In the genomic region with DNA sequence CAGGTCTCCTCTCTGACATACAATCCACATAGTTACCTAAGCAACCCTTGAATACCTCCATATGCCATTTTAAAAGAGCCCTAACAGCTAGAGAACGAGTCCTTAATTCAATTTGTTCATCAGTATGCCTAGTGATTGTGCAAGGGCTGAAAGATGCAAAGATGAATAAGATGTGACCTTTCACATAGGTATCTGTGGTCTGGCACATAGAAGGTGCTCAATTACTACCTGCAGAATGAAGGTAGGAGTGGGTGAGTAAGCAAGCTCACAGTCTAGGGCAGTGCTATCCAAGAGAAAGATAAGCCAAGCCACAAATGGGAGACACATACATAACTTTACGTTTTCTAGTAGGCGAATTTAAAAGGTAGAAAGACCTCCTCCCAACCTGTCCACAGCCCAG, we compare ENCODE assay signal across 18 cellular contexts.
"Had no signal": no experiment of that assay in that cellular context is flagged by ENCODE, and none has a peak within 500 bp of the region (broad histone marks: within the 10 kb centered on the region; RNA-seq: fewer than 3 reads in every experiment).

No MANE protein-coding gene starts in this region.

- H3K4me1 Mint-ChIP-seq: neural crest cell had no signal

- H3K4me1 ChIP-seq: spleen had no signal

- H3K4me3 ChIP-seq: hepatocyte, mucosa of descending colon, spleen had no signal

- H3K4me2 ChIP-seq: hepatocyte had no signal

- H3K36me3 Mint-ChIP-seq: naive thymus-derived CD8-positive, alpha-beta T cell had no signal

- H3K27ac Mint-ChIP-seq: effector memory CD8-positive, alpha-beta T cell; naive thymus-derived CD8-positive, alpha-beta T cell; type B pancreatic cell had no signal

- H3K27me3 Mint-ChIP-seq: stimulated activated memory B cell treated with anti-CD40 and anti-IgM and Interleukin-4, amounts not matched to agents 10 μg/mL and 1 μg/mL and 100 μg/mL, for 72 hours had no signal

- H2AFZ ChIP-seq: hepatocyte had no signal

- H3K79me2 ChIP-seq: hepatocyte had no signal

- H3K9me3 Mint-ChIP-seq: effector memory CD8-positive, alpha-beta T cell; naive thymus-derived CD8-positive, alpha-beta T cell; neural crest cell; stimulated activated memory B cell treated with anti-CD40 and anti-IgM and Interleukin-4, amounts not matched to agents 10 μg/mL and 1 μg/mL and 100 μg/mL, for 72 hours; type B pancreatic cell had no signal

- H3K27ac ChIP-seq: hepatocyte, spleen had no signal

- H3K4me3 Mint-ChIP-seq: effector memory CD8-positive, alpha-beta T cell; naive thymus-derived CD8-positive, alpha-beta T cell; neural crest cell; stimulated activated memory B cell treated with anti-CD40 and anti-IgM and Interleukin-4, amounts not matched to agents 10 μg/mL and 1 μg/mL and 100 μg/mL, for 72 hours; type B pancreatic cell had no signal

- FAIRE-seq: urothelium cell line had no signal

- H3K27me3 ChIP-seq: hepatocyte, spleen had no signal

- ATAC-seq: effector memory CD8-positive, alpha-beta T cell; left lobe of liver; mucosa of descending colon; naive thymus-derived CD8-positive, alpha-beta T cell; sciatic nerve; stimulated activated memory B cell treated with anti-CD40 and anti-IgM and Interleukin-4, amounts not matched to agents 10 μg/mL and 1 μg/mL and 100 μg/mL, for 72 hours had no signal

- H3K9me3 ChIP-seq: mucosa of descending colon, spleen had no signal

- DNase-seq: effector memory CD8-positive, alpha-beta T cell; erythroblast; foreskin melanocyte; head of caudate nucleus; mucosa of descending colon; naive thymus-derived CD8-positive, alpha-beta T cell; posterior cingulate gyrus; spleen; stimulated activated CD4-positive, alpha-beta T cell treated with anti-CD3 and anti-CD28 coated beads, Interleukin-15, amount 100 ng/mL, for 24 hours; stimulated activated CD4-positive, alpha-beta T cell treated with anti-CD3 and anti-CD28 coated beads, Interleukin-1b, Interleukin-23, amount 100 ng/mL, for 48 hours; stimulated activated CD4-positive, alpha-beta T cell treated with anti-CD3 and anti-CD28 coated beads, Interleukin-4, amount 100 ng/mL, for 24 hours had no signal
